15 cellular contexts compared by ENCODE assay signal in the genomic region with DNA sequence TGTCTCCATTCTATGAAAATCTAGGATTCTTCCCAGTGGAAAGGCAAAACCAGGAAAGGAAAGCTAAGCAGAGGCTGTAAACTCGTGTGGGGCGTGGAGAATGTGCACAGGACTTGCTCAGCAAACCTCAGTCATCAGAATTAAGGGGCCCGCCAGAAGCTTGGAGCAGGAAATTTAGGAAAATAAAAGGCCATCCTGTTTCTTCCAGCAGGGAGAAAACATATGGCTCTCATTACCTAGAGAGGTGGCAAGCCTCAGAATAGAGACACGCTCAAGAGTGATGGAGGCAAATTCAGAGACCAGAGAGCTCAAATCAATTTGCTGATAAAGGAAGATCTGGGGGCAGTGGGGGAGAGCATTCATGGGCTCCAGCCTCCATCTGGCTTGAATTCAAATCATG.
A peak's percentile ranks its signal among the peaks of the same experiment; 100 is the strongest.
DNase-seq lines count a peak whose midpoint lies in the region; ATAC-seq and TF ChIP-seq lines count a peak whose summit lies in the region.
"Had no signal": no experiment of that assay in that cellular context is flagged by ENCODE, and none has a peak within 500 bp of the region (broad histone marks: within the 10 kb centered on the region; RNA-seq: fewer than 3 reads in every experiment).

No MANE protein-coding gene starts in this region.

- no peak overlapping the region for H4K5ac ChIP-seq in mesendoderm (ENCODE audit: low read length)

- no peak overlapping the region for H3K4ac ChIP-seq in mesendoderm (ENCODE audit: low read depth, low read length)

- POLR2A ChIA-PET in HEK293 (lab: Yijun Ruan, JAX), result no interaction called here

- H3K18ac ChIP-seq in mesendoderm (ENCODE audit: low read length), result no peak overlapping the region

- no peaks in the 10 kb centered on the region for H3K9me3 ChIP-seq in HEK293 (ENCODE audit: control insufficient read depth, insufficient read depth, low read depth, low read length)
- H3K9me3 ChIP-seq: Caco-2, HAP-1 had no signal

- no peak overlapping the region for H3K27ac Mint-ChIP-seq in activated T-cell treated with anti-CD3 and anti-CD28 coated beads, Interleukin-2, amount 50 U/mL, for 24 hours
- H3K27ac Mint-ChIP-seq: CD4-positive, alpha-beta T cell had no signal

- no peak overlapping the region for H3K27ac ChIP-seq in HEK293 (ENCODE audit: extremely low read depth, low read depth, low read length)
- H3K27ac ChIP-seq in mesendoderm (ENCODE audit: low read depth, low read length), result no peak overlapping the region
- H3K27ac ChIP-seq: C4-2B had no signal

- H3K27me3 ChIP-seq in mesendoderm (ENCODE audit: insufficient read depth, low read length, poor library complexity), result no peaks in the 10 kb centered on the region

- H2BK120ac ChIP-seq in mesendoderm (ENCODE audit: low read depth, low read length), result no peak overlapping the region

- H3K79me1 ChIP-seq in mesendoderm (ENCODE audit: low read length), result no peaks in the 10 kb centered on the region

- H3K4me1 Mint-ChIP-seq in activated T-cell treated with anti-CD3 and anti-CD28 coated beads, Interleukin-2, amount 50 U/mL, for 24 hours (ENCODE audit: low read depth), result no peaks in the 10 kb centered on the region

- WGBS in mesendoderm (ENCODE audit: extremely low coverage, insufficient coverage, low lambda C conversion rate), result no CpG with 5 or more reads among the region's 4 CpGs

- H3K36me3 Mint-ChIP-seq in activated T-cell treated with anti-CD3 and anti-CD28 coated beads, Interleukin-2, amount 50 U/mL, for 24 hours (ENCODE audit: low read depth), result no peaks in the 10 kb centered on the region

- no peak overlapping the region for H2BK15ac ChIP-seq in mesendoderm (replicated peaks; ENCODE audit: low read depth)

- no peak overlapping the region for H2BK5ac ChIP-seq in mesendoderm (ENCODE audit: low read length)

- H3K9ac ChIP-seq in mesendoderm (ENCODE audit: low read length), result no peak overlapping the region

- H3K36me3 ChIP-seq in HEK293 (ENCODE audit: control insufficient read depth in 2 of 2, insufficient read depth in 1 of 2, low read length in 2 of 2) (no peaks in the 10 kb centered on the region), mesendoderm (ENCODE audit: control insufficient read depth, insufficient read depth, low read length) (no peaks in the 10 kb centered on the region)
- H3K36me3 ChIP-seq: HAP-1 had no signal

- no peak overlapping the region for H3K4me3 Mint-ChIP-seq in activated T-cell treated with anti-CD3 and anti-CD28 coated beads, Interleukin-2, amount 50 U/mL, for 24 hours
- H3K4me3 Mint-ChIP-seq: CD4-positive, alpha-beta T cell had no signal

- H2AK5ac ChIP-seq in mesendoderm (ENCODE audit: low read length), result no peak overlapping the region

- H3K4me3 ChIP-seq in HEK293 (ENCODE audit: low read depth, low read length) (no peak overlapping the region), mesendoderm (ENCODE audit: low read length) (no peak overlapping the region)
- H3K4me3 ChIP-seq: HAP-1, K562 had no signal

- peak; percentile 10 for DNase-seq in Ammon's horn (ENCODE audit: low spot score)
- DNase-seq in mesendoderm, result no peak
- no peak for DNase-seq in NCI-H146 (lab: John Stamatoyannopoulos, UW)
- no peak for DNase-seq in activated T-cell treated with anti-CD3 and anti-CD28 coated beads, Interleukin-2, amount 50 U/mL, for 24 hours
- DNase-seq: ACHN; Caco-2; CD4-positive, alpha-beta T cell; GDM1; IMR-90 had no signal

- no peaks in the 10 kb centered on the region for H3K9me3 Mint-ChIP-seq in activated T-cell treated with anti-CD3 and anti-CD28 coated beads, Interleukin-2, amount 50 U/mL, for 24 hours
- H3K9me3 Mint-ChIP-seq: CD4-positive, alpha-beta T cell had no signal

- TF ChIP-seq CTCF in HEK293 (tag by site-specific recombination; IDR thresholded peaks at IDR 0.05), result no peak

- H3K56ac ChIP-seq in mesendoderm (ENCODE audit: low read length), result peak overlapping the region; percentile 30

- H4K8ac ChIP-seq in mesendoderm (ENCODE audit: low read depth, low read length), result no peak overlapping the region

- H3K23ac ChIP-seq in mesendoderm (ENCODE audit: low read length), result no peak overlapping the region

- H3K79me2 ChIP-seq in mesendoderm (ENCODE audit: control insufficient read depth, insufficient read depth, low read length), result no peaks in the 10 kb centered on the region

- H3K27me3 Mint-ChIP-seq in activated T-cell treated with anti-CD3 and anti-CD28 coated beads, Interleukin-2, amount 50 U/mL, for 24 hours, result peaks cover 32% of the 10 kb centered on the region

- ATAC-seq in SK-N-SH treated with all-trans-retinoic acid at 6 μM for 48 hours, result no peak
- no peak for ATAC-seq in GM18502 (IDR thresholded peaks at IDR 0.05; ENCODE audit: poor library complexity, unreplicated experiment)
- ATAC-seq: K562 had no signal

- H3K4me1 ChIP-seq in HEK293 (ENCODE audit: control insufficient read depth, insufficient read depth, low read length), result no peaks in the 10 kb centered on the region
- peaks cover 14% of the 10 kb centered on the region for H3K4me1 ChIP-seq in mesendoderm (ENCODE audit: control insufficient read depth, low read depth, low read length)
- H3K4me1 ChIP-seq: Caco-2, HAP-1 had no signal

- H3K4me2 ChIP-seq in mesendoderm (ENCODE audit: low read length), result no peak overlapping the region

- CTCF ChIA-PET in HEK293 (lab: Yijun Ruan, JAX), result interaction anchor here (0.6 to 1.1 kb wide), 3 partner anchors 9 to 1974 kb away, joined by 3 to 5 read pairs (median 3); no protein-coding TSS in a partner anchor

TF ChIP-seq in HEK293, 187 proteins besides CTCF, POLR2A, EP300 and RAD21:
- TF ChIP-seq ZNF354C (tag by site-specific recombination; IDR thresholded peaks at IDR 0.05; ENCODE audit: borderline replicate concordance, low read depth), result no peak
- no peak for TF ChIP-seq ZNF555 (tag by site-specific recombination; conservative IDR thresholded peaks at IDR 0.05)
- 0 out of 2 replicates have a peak, but pooled peaks have one; percentile 8 for TF ChIP-seq ZFHX2 (tag by site-specific recombination; conservative IDR thresholded peaks at IDR 0.05)
- TF ChIP-seq, protein P1, sequence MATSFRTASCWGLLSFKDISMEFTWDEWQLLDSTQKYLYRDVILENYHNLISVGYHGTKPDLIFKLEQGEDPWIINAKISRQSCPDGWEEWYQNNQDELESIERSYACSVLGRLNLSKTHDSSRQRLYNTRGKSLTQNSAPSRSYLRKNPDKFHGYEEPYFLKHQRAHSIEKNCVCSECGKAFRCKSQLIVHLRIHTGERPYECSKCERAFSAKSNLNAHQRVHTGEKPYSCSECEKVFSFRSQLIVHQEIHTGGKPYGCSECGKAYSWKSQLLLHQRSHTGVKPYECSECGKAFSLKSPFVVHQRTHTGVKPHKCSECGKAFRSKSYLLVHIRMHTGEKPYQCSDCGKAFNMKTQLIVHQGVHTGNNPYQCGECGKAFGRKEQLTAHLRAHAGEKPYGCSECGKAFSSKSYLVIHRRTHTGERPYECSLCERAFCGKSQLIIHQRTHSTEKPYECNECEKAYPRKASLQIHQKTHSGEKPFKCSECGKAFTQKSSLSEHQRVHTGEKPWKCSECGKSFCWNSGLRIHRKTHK (tag by site-specific recombination; IDR thresholded peaks at IDR 0.05), result no peak
- TF ChIP-seq ZNF19 (tag by site-specific recombination; IDR thresholded peaks at IDR 0.05; ENCODE audit: low read depth), result no peak

TF ChIP-seq in SK-N-SH treated with all-trans-retinoic acid at 6 μM for 48 hours, 23 proteins besides CTCF, POLR2A, EP300 and RAD21:
- 0 out of 2 replicates have a peak, but pooled peaks have one; percentile 27 for TF ChIP-seq TCF4 (CRISPR knock-in tag; IDR thresholded peaks at IDR 0.05; ENCODE audit: borderline replicate concordance)
- no peak for TF ChIP-seq RARB (CRISPR knock-in tag; IDR thresholded peaks at IDR 0.05)
